1 cellular context compared by ENCODE assay signal in the genomic region with DNA sequence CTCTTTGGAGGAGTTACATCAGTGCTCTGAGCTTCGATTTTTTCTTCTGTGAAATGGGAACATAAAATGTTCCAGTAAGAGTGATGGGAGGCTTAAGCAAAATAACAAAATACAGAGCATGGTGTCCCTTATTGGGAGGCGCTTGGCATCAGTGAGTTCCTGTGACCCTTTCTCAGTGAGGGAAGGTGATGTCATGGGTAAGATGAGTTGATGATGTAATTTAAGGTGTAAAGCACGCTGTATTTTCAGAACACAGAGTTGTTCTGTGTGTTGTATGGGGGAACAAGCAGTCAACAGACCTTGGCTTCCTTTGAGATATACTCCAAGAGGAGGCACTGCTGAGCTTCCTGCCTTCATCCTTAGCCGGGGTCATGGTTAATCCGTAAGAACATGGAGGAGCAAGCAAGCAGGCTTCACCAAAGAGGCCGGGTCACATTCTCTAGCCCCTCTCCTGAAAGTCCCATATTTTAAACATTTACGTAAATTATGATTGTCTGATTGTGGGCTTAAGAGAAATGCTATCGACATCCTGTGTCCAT.
TF ChIP-seq lines count a peak whose summit lies in the region.

No MANE protein-coding gene starts in this region.

TF ChIP-seq in GM23338, 12 proteins besides CTCF, POLR2A, EP300 and RAD21 (continued from another document):
- no peak for TF ChIP-seq STAT1 (IDR thresholded peaks at IDR 0.05; ENCODE audit: unreplicated experiment)
- no peak for TF ChIP-seq JUNB (IDR thresholded peaks at IDR 0.05; ENCODE audit: unreplicated experiment)
